ENCODE assay signal across 9 cellular contexts in the genomic region with DNA sequence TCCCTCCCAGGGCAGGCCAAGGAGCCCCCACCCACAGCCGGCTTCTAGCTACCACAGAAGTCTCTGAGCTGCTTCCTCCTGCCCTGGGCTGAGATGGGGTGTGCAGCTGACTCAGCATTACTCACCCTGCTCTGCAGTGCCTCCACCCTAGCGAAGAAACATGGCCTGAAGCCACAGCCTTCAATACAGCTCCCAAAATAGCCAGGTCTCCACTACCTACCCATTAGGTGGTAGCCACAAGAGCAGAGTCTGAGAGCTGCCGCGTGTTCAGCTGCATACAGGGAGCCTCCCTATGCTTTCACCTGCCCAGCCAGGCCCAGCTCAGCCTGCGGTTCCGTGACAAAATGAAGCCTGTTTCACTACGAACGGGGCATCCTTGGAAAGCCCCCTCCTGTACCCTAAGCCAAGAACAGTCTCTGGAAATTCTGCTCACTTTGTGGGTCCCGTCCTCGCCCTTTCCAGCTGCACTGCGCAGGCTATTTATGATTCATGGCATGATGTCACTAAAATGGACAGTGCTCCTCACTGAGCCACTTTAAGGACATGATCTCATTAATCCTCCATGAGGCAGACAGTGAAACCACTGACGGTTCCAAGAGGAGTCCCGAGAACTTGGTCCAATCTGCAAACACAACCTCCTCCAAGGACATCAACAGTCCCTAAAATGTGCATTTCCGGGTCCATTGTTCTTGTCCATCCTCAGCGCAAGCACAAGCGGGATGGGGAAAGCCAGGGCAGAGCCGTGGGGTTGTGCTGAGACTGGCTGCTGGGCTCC. TPM values are rescaled to one million over a fixed set of nuclear protein-coding genes. Genes with fewer than 3 reads are reported as not detected.
DNase-seq lines count a peak whose midpoint lies in the region; ATAC-seq, FAIRE-seq and TF ChIP-seq lines count a peak whose summit lies in the region.
"Had no signal": no experiment of that assay in that cellular context is flagged by ENCODE, and none has a peak within 500 bp of the region (broad histone marks: within the 10 kb centered on the region; RNA-seq: fewer than 3 reads in every experiment).

No MANE protein-coding gene starts in this region.

- H4K91ac ChIP-seq in H9 (ENCODE audit: insufficient read length, low read depth, low read length) = no peak overlapping the region

- in situ Hi-C loops in gastrocnemius medialis (cut with MboI; ENCODE audit: low sequenced_read_pairs in 4 of 4) = no loop called here

- H3K4me1 ChIP-seq in gastrocnemius medialis = peaks cover 98 to 100% of the 10 kb centered on the region in 2 donors
- no peaks in the 10 kb centered on the region; the same call in 1 of the 2 replicates for H3K4me1 ChIP-seq in H9 (ENCODE audit: insufficient read depth, low read length)

- H3K14ac ChIP-seq in H9 (ENCODE audit: insufficient read depth, low read length) = no peak overlapping the region

- H3K4me3 Mint-ChIP-seq in H9 = no peak overlapping the region

- H3K27ac Mint-ChIP-seq in H9 = peak overlapping the region in 1 of 3 experiments; percentile 58; a peak in 1 of 7 replicates

- TF ChIP-seq CTCF in GM12864 (IDR thresholded peaks at IDR 0.05; ENCODE audit: low read depth, low read length, missing control alignments) (no peak), gastrocnemius medialis (IDR thresholded peaks at IDR 0.05 in 4 of 5, conservative IDR thresholded peaks at IDR 0.05 in 1 of 5) (no peak), H9 (conservative IDR thresholded peaks at IDR 0.05) (no peak)

- H2BK12ac ChIP-seq in H9 (ENCODE audit: insufficient read length, low read depth, low read length) = no peak overlapping the region

- H3K4me2 ChIP-seq in H9 (ENCODE audit: insufficient read depth, insufficient read length, low read length) = no peak overlapping the region

- H3K23ac ChIP-seq in H9 (ENCODE audit: insufficient read length, low read depth, low read length) = no peak overlapping the region

- no peaks in the 10 kb centered on the region for H3K27me3 ChIP-seq in gastrocnemius medialis
- no peaks in the 10 kb centered on the region for H3K27me3 ChIP-seq in H9 (ENCODE audit: insufficient read depth, low read length)

- H3K9me3 Mint-ChIP-seq in H9 = no peaks in the 10 kb centered on the region

- H3K36me3 Mint-ChIP-seq in H9 (ENCODE audit: insufficient read depth in 1 of 3, low read depth in 3 of 3) = peaks cover 51 to 96% (median 92%) of the 10 kb centered on the region in 3 experiments; a peak in 6 of 7 replicates

- no CpG with 5 or more reads among the region's 17 CpGs for WGBS in H9 (ENCODE audit: extremely low coverage, insufficient read length, low lambda C conversion rate)

- intact Hi-C loops in gastrocnemius medialis (cut with DNase I; ENCODE audit: low total_unique reads) = loop anchor here (2.0 kb wide), 1 partner anchor 20 kb away; a partner anchor contains a TSS

- H3K9me3 ChIP-seq in gastrocnemius medialis (no peaks in the 10 kb centered on the region), H9 (ENCODE audit: control insufficient read depth, low read depth, low read length) (no peaks in the 10 kb centered on the region)

- no peak overlapping the region for H3K56ac ChIP-seq in H9 (ENCODE audit: insufficient read length, low read depth, low read length)

- H3K27ac ChIP-seq in gastrocnemius medialis = peak overlapping the region; percentile 92 to 99 (median 95)
- H3K27ac ChIP-seq in H9 (ENCODE audit: insufficient read length, low read depth, low read length) = no peak overlapping the region
- H3K27ac ChIP-seq: VCaP had no signal

- H4K20me1 ChIP-seq in H9 (ENCODE audit: control insufficient read depth, insufficient read depth, insufficient read length) = no peaks in the 10 kb centered on the region

- H3K4me3 ChIP-seq in GM12864 (ENCODE audit: low read depth, low read length) = no peak overlapping the region
- H3K4me3 ChIP-seq in gastrocnemius medialis = no peak overlapping the region

- peak; percentile 53 for DNase-seq in GM12864 (ENCODE audit: low read depth)
- peak; percentile 94 for DNase-seq in RCC 7860 (ENCODE audit: low spot score)
- peak; percentile 73 for DNase-seq in activated gamma-delta T cell treated with anti-CD3 and anti-CD28 coated beads, Interleukin-2, amount 50 U/mL, for 16 hours (ENCODE audit: low read depth)
- peak; percentile 68 for DNase-seq in globus pallidus (ENCODE audit: low spot score)
- peak; percentile 62 to 89 for DNase-seq in gastrocnemius medialis
- DNase-seq in H9 = no peak
- DNase-seq in iPS-NIHi7 (ENCODE audit: extremely low spot score) = no peak

- no peak overlapping the region for H2AK5ac ChIP-seq in H9 (ENCODE audit: insufficient read length, low read length)

- H2BK15ac ChIP-seq in H9 (ENCODE audit: low read depth, low read length) = no peak overlapping the region

- peak in 1 of 2 donors; percentile 58 for TF ChIP-seq POLR2A in gastrocnemius medialis (IDR thresholded peaks at IDR 0.05)

- H3K4me1 Mint-ChIP-seq in H9 = peaks cover 32 to 35% of the 10 kb centered on the region in 2 experiments

- no peak overlapping the region for H3K9ac ChIP-seq in H9 (ENCODE audit: extremely low read depth, insufficient read length, low read length)

- peaks cover 10% of the 10 kb centered on the region; the same call in 1 of the 2 replicates for H3K79me2 ChIP-seq in H9 (ENCODE audit: insufficient read depth, low read length)

- H3K23me2 ChIP-seq in H9 (ENCODE audit: insufficient read length, low read depth, low read length, poor library complexity, severe bottlenecking) = no peaks in the 10 kb centered on the region

- H4K5ac ChIP-seq in H9 (ENCODE audit: insufficient read length, low read depth, low read length) = no peak overlapping the region

- no peak overlapping the region for H4K8ac ChIP-seq in H9 (replicated peaks; ENCODE audit: insufficient read length, low read depth, low read length)

- H3K27me3 Mint-ChIP-seq in H9 (ENCODE audit: low read depth) = no peaks in the 10 kb centered on the region; the same call in 1 of the 2 replicates

- no peak overlapping the region for H3K18ac ChIP-seq in H9 (ENCODE audit: insufficient read length, low read depth, low read length)

- H2AFZ ChIP-seq in H9 (ENCODE audit: low read length) = no peak overlapping the region

- peak; percentile 96 for FAIRE-seq in RCC 7860 (lab: Jason Lieb, UNC)

- no peak overlapping the region for H2BK5ac ChIP-seq in H9 (ENCODE audit: insufficient read length, low read length)

- ATAC-seq in HG02759 (IDR thresholded peaks at IDR 0.05; ENCODE audit: unreplicated experiment) (peak; percentile 81), gastrocnemius medialis (peak; percentile 78 to 93)

- H2BK20ac ChIP-seq in H9 (ENCODE audit: low read depth, low read length, poor library complexity, severe bottlenecking) = no peak overlapping the region

- H3K36me3 ChIP-seq in gastrocnemius medialis = peaks cover 0 to 18% of the 10 kb centered on the region in 2 donors

- no peak overlapping the region for H2BK120ac ChIP-seq in H9 (ENCODE audit: low read depth, low read length, poor library complexity, severe bottlenecking)

- peaks cover 4% of the 10 kb centered on the region for H3K79me1 ChIP-seq in H9 (ENCODE audit: insufficient read depth, low read depth, low read length, poor library complexity, severe bottlenecking)

- no peak overlapping the region for H3T11ph ChIP-seq in H9 (ENCODE audit: low read length)

- H3K4ac ChIP-seq in H9 (ENCODE audit: low read depth, low read length) = no peak overlapping the region

RNA-seq across cellular contexts. Expression of a gene that starts 20.2 kb away (rescaled TPM):
- 10 to 100 TPM; 57.3 to 84.2 (median 72.7) TPM for total RNA-seq in gastrocnemius medialis
- 366 and 367 TPM in 2 replicates for total RNA-seq in H9 (2021)

Comparison
In these comparisons a context has a peak if more than half of its experiments do, and no peak if none do; other contexts are left out.
1. DNase-seq: peak in GM12864 (single experiment), RCC 7860 (single experiment), activated gamma-delta T cell treated with anti-CD3 and anti-CD28 coated beads, Interleukin-2, amount 50 U/mL, for 16 hours (single experiment), globus pallidus (single experiment) and gastrocnemius medialis (2 of 2); none in H9 (single experiment) and iPS-NIHi7 (single experiment).